ENCODE assay signal across 15 cellular contexts in the genomic region with DNA sequence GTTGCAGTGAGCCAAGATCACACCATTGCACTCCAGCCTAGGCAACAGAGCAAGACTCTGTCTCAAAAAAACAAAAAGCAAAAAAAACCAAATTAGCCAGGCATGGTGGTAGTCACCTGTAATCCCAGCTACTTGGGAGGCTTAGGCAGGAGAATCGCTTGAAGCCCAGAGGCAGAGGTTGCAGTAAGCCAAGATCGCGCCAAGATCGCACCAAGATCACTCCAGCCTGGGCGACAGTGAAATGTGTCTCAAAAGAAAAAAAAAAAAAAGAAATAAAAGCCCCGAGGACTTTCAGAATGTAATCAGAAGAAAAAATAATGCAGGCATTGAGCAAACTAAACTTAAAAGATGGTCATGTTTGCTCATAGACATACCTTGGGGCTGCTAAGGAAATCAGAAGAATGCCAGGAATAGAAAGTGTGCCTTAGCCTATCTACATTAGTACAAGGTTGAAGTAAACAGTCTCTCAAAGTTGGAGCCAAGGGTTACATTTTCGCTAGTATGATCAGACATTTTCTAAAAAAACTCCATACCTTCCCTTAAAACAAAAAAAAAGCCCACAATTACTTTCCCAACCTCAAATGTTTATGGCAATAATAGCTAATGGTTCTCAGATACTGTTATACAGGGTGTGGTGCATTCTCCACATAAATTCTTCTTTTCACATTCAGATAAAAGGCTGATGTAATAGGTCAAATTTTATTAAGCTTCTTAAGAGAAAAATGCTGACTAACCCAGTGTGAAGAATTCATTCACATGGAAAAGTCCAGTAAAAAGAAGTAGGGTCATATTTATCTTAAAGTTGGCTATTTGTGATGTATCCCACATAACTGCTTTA. TPM values are rescaled to one million over a fixed set of nuclear protein-coding genes. Genes with fewer than 3 reads are reported as not detected.
DNase-seq lines count a peak whose midpoint lies in the region; ATAC-seq, FAIRE-seq and TF ChIP-seq lines count a peak whose summit lies in the region.
"Had no signal": no experiment of that assay in that cellular context is flagged by ENCODE, and none has a peak within 500 bp of the region (broad histone marks: within the 10 kb centered on the region; RNA-seq: fewer than 3 reads in every experiment).

No MANE protein-coding gene starts in this region.

- no peaks in the 10 kb centered on the region for H3K27me3 Mint-ChIP-seq in neural progenitor cell (ENCODE audit: insufficient read depth, low read depth)
- H3K27me3 Mint-ChIP-seq in endodermal cell (ENCODE audit: insufficient read depth): no peaks in the 10 kb centered on the region
- no peaks in the 10 kb centered on the region for H3K27me3 Mint-ChIP-seq in naive thymus-derived CD8-positive, alpha-beta T cell
- H3K27me3 Mint-ChIP-seq: stimulated activated naive B cell treated with anti-CD40 and anti-IgM and Interleukin-4, amounts not matched to agents 10 μg/mL and 1 μg/mL and 100 μg/mL, for 72 hours had no signal

- H3K14ac ChIP-seq in IMR-90 (replicated peaks; ENCODE audit: low read depth, low read length): no peak overlapping the region
- H3K14ac ChIP-seq in mesenchymal stem cell (ENCODE audit: low read length in 2 of 2): no peak overlapping the region

- peaks cover 14% of the 10 kb centered on the region for H3K36me3 Mint-ChIP-seq in neural progenitor cell
- peaks cover 19% of the 10 kb centered on the region for H3K36me3 Mint-ChIP-seq in endodermal cell (ENCODE audit: low read depth)
- peaks cover 5 to 29% (median 13%) of the 10 kb centered on the region in 3 donors for H3K36me3 Mint-ChIP-seq in naive thymus-derived CD8-positive, alpha-beta T cell

- 0 out of 2 replicates have a peak overlapping the region, but pooled peaks have one; percentile 36 for H4K91ac ChIP-seq in IMR-90 (ENCODE audit: insufficient read depth, low read depth, low read length)
- no peak overlapping the region for H4K91ac ChIP-seq in mesenchymal stem cell (ENCODE audit: low read length)

- ATAC-seq in A549 (peak; percentile 89 to 97), IMR-90 (ENCODE audit: low read depth) (peak; percentile 79)
- no peak for ATAC-seq in naive thymus-derived CD8-positive, alpha-beta T cell
- ATAC-seq: stimulated activated naive B cell treated with anti-CD40 and anti-IgM and Interleukin-4, amounts not matched to agents 10 μg/mL and 1 μg/mL and 100 μg/mL, for 72 hours had no signal

- no peak overlapping the region for H3K4me3 Mint-ChIP-seq in neural progenitor cell
- H3K4me3 Mint-ChIP-seq in endodermal cell: no peak overlapping the region
- H3K4me3 Mint-ChIP-seq in naive thymus-derived CD8-positive, alpha-beta T cell: no peak overlapping the region
- H3K4me3 Mint-ChIP-seq: stimulated activated naive B cell treated with anti-CD40 and anti-IgM and Interleukin-4, amounts not matched to agents 10 μg/mL and 1 μg/mL and 100 μg/mL, for 72 hours had no signal

- in situ Hi-C loops in IMR-90 (cut with MboI; ENCODE audit: low sequenced_read_pairs): no loop called here

- H3K36me3 ChIP-seq in IMR-90 (ENCODE audit: control insufficient read depth, insufficient read depth, low read length) (0 out of 2 replicates have a peak, but pooled peaks cover 2% of the 10 kb centered on the region), mesenchymal stem cell (ENCODE audit: control insufficient read depth in 1 of 2, insufficient read depth in 2 of 2, low read depth in 1 of 2, low read length in 2 of 2) (no peaks in the 10 kb centered on the region), neural progenitor cell (no peaks in the 10 kb centered on the region), colonic mucosa (no peaks in the 10 kb centered on the region), endodermal cell (ENCODE audit: control insufficient read depth, insufficient read depth, low read length) (peaks cover 2% of the 10 kb centered on the region)
- H3K36me3 ChIP-seq: cardiac muscle cell had no signal

- no peak for TF ChIP-seq RAD21 in A549 (conservative IDR thresholded peaks at IDR 0.05 in 1 of 2, IDR thresholded peaks at IDR 0.05 in 1 of 2)
- no peak for TF ChIP-seq RAD21 in IMR-90 (IDR thresholded peaks at IDR 0.05; ENCODE audit: low read length)

- no peak for TF ChIP-seq POLR2A in A549 (IDR thresholded peaks at IDR 0.05; ENCODE audit: low read length)
- TF ChIP-seq POLR2A in IMR-90 (IDR thresholded peaks at IDR 0.05; ENCODE audit: low read depth, low read length): no peak

- peaks cover 8% of the 10 kb centered on the region for H3K9me3 Mint-ChIP-seq in neural progenitor cell
- H3K9me3 Mint-ChIP-seq in endodermal cell: peaks cover 14% of the 10 kb centered on the region
- H3K9me3 Mint-ChIP-seq in naive thymus-derived CD8-positive, alpha-beta T cell: peaks cover 0 to 6% (median 0%) of the 10 kb centered on the region in 9 donors
- H3K9me3 Mint-ChIP-seq: stimulated activated naive B cell treated with anti-CD40 and anti-IgM and Interleukin-4, amounts not matched to agents 10 μg/mL and 1 μg/mL and 100 μg/mL, for 72 hours had no signal

- TF ChIP-seq EP300 in A549 (IDR thresholded peaks at IDR 0.05): peak; percentile 15 to 69; a peak in 2 of 5 replicates

- peaks cover 10% of the 10 kb centered on the region for H3K4me1 Mint-ChIP-seq in neural progenitor cell
- H3K4me1 Mint-ChIP-seq in endodermal cell: no peaks in the 10 kb centered on the region
- no peaks in the 10 kb centered on the region for H3K4me1 Mint-ChIP-seq in naive thymus-derived CD8-positive, alpha-beta T cell
- H3K4me1 Mint-ChIP-seq: stimulated activated naive B cell treated with anti-CD40 and anti-IgM and Interleukin-4, amounts not matched to agents 10 μg/mL and 1 μg/mL and 100 μg/mL, for 72 hours had no signal

- H2AFZ ChIP-seq in IMR-90 (replicated peaks; ENCODE audit: low read length, poor library complexity) (no peak overlapping the region), mesenchymal stem cell (ENCODE audit: low read depth, low read length) (no peak overlapping the region), neural progenitor cell (replicated peaks) (no peak overlapping the region)

- H3K4ac ChIP-seq in IMR-90 (ENCODE audit: low read depth, low read length) (peak overlapping the region; percentile 55; the same call in 1 of the 2 replicates), mesenchymal stem cell (ENCODE audit: low read depth in 1 of 2, low read length in 2 of 2) (no peak overlapping the region)

- H3K18ac ChIP-seq in IMR-90 (ENCODE audit: low read depth, low read length) (peak overlapping the region; percentile 6; the same call in 1 of the 2 replicates), mesenchymal stem cell (ENCODE audit: low read depth in 1 of 2, low read length in 2 of 2) (no peak overlapping the region)

- H3F3A ChIP-seq in neural progenitor cell (ENCODE audit: low read depth): no peaks in the 10 kb centered on the region

- no peak overlapping the region for H2BK20ac ChIP-seq in IMR-90 (ENCODE audit: low read depth, low read length)

- H3K27ac Mint-ChIP-seq in neural progenitor cell: no peak overlapping the region
- no peak overlapping the region for H3K27ac Mint-ChIP-seq in endodermal cell
- no peak overlapping the region for H3K27ac Mint-ChIP-seq in naive thymus-derived CD8-positive, alpha-beta T cell
- H3K27ac Mint-ChIP-seq: stimulated activated naive B cell treated with anti-CD40 and anti-IgM and Interleukin-4, amounts not matched to agents 10 μg/mL and 1 μg/mL and 100 μg/mL, for 72 hours had no signal

- H2AK5ac ChIP-seq in IMR-90 (ENCODE audit: low read depth, low read length): no peak overlapping the region; the same call in 1 of the 2 replicates
- H2AK5ac ChIP-seq in mesenchymal stem cell (ENCODE audit: low read length, severe bottlenecking): no peak overlapping the region

- CTCF ChIA-PET in A549 (lab: Yijun Ruan, JAX): interaction anchor here (1.1 kb wide), 1 partner anchor 21 kb away, joined by 4 read pairs; the partner anchor contains the start of gene HEATR5A
- CTCF ChIA-PET in IMR-90 (lab: Yijun Ruan, JAX): interaction anchor here (0.6 to 0.8 kb wide), 3 partner anchors 15 to 510 kb away, joined by 3 to 7 read pairs (median 3); no protein-coding TSS in a partner anchor

- H3K9me3 ChIP-seq in A549: no peaks in the 10 kb centered on the region
- no peaks in the 10 kb centered on the region for H3K9me3 ChIP-seq in IMR-90 (ENCODE audit: control insufficient read depth, insufficient read depth, low read length)
- H3K9me3 ChIP-seq in mesenchymal stem cell (ENCODE audit: control insufficient read depth, low read length): no peaks in the 10 kb centered on the region
- no peaks in the 10 kb centered on the region for H3K9me3 ChIP-seq in neural progenitor cell (ENCODE audit: low read depth)
- H3K9me3 ChIP-seq in colonic mucosa: no peaks in the 10 kb centered on the region
- H3K9me3 ChIP-seq in endodermal cell (ENCODE audit: control insufficient read depth, low read length): peaks cover 10% of the 10 kb centered on the region

- H3K4me2 ChIP-seq in A549: peak overlapping the region; percentile 77
- H3K4me2 ChIP-seq in IMR-90 (ENCODE audit: low read depth, low read length): peak overlapping the region; percentile 42; the same call in 1 of the 2 replicates
- H3K4me2 ChIP-seq in mesenchymal stem cell (ENCODE audit: low read length, poor library complexity, severe bottlenecking): no peak overlapping the region
- no peak overlapping the region for H3K4me2 ChIP-seq in neural progenitor cell
- H3K4me2 ChIP-seq: BLaER1 had no signal

- H3K79me1 ChIP-seq in IMR-90 (ENCODE audit: low read depth in 1 of 2, low read length in 2 of 2) (peaks cover 0 to 3% of the 10 kb centered on the region in 2 experiments; a peak in 1 of 4 replicates), mesenchymal stem cell (replicated peaks; ENCODE audit: low read length, poor library complexity, severe bottlenecking) (no peaks in the 10 kb centered on the region)

- peak overlapping the region; percentile 82 to 87 for H3K27ac ChIP-seq in A549
- peak overlapping the region; percentile 26; the same call in 1 of the 2 replicates for H3K27ac ChIP-seq in IMR-90 (ENCODE audit: insufficient read depth, low read length)
- peak overlapping the region; percentile 55 to 76 for H3K27ac ChIP-seq in coronary artery
- H3K27ac ChIP-seq in mesenchymal stem cell (ENCODE audit: low read length, poor library complexity, severe bottlenecking): peak overlapping the region; percentile 51
- H3K27ac ChIP-seq in neural progenitor cell: no peak overlapping the region
- H3K27ac ChIP-seq in colonic mucosa: no peak overlapping the region
- no peak overlapping the region for H3K27ac ChIP-seq in endodermal cell (ENCODE audit: low read depth, low read length)
- H3K27ac ChIP-seq: BLaER1, cardiac muscle cell had no signal

- H2BK120ac ChIP-seq in IMR-90 (ENCODE audit: low read depth, low read length) (peak overlapping the region; percentile 55), mesenchymal stem cell (ENCODE audit: low read depth, low read length) (no peak overlapping the region)

- peak overlapping the region; percentile 13; the same call in 1 of the 3 replicates for H3K4me3 ChIP-seq in A549
- H3K4me3 ChIP-seq in IMR-90 (ENCODE audit: insufficient read depth, low read depth, low read length): no peak overlapping the region
- no peak overlapping the region for H3K4me3 ChIP-seq in coronary artery
- peak overlapping the region in 1 of 2 experiments; percentile 55 for H3K4me3 ChIP-seq in mesenchymal stem cell (ENCODE audit: insufficient read depth in 1 of 2, low read depth in 1 of 2, low read length in 2 of 2)
- no peak overlapping the region for H3K4me3 ChIP-seq in neural progenitor cell
- H3K4me3 ChIP-seq in colonic mucosa: no peak overlapping the region
- H3K4me3 ChIP-seq in endodermal cell (ENCODE audit: low read length): no peak overlapping the region
- H3K4me3 ChIP-seq: BLaER1, cardiac muscle cell had no signal

- DNase-seq in A549 (ENCODE audit: low read depth in 1 of 2, low spot score in 1 of 2): peak in 1 of 2 experiments; percentile 88
- peak; percentile 72 for DNase-seq in IMR-90
- DNase-seq in coronary artery (ENCODE audit: low spot score): no peak
- DNase-seq in mesenchymal stem cell: peak; percentile 37
- no peak for DNase-seq in neural progenitor cell (ENCODE audit: low spot score)
- DNase-seq in colonic mucosa: no peak
- no peak for DNase-seq in endodermal cell
- DNase-seq in naive thymus-derived CD8-positive, alpha-beta T cell: no peak
- DNase-seq: glutamatergic neuron; NCI-H1436 treated with DMSO at 0.1 percent for 48 hours; stimulated activated naive B cell treated with anti-CD40 and anti-IgM and Interleukin-4, amounts not matched to agents 10 μg/mL and 1 μg/mL and 100 μg/mL, for 72 hours; T-helper 9 cell had no signal

- no peak overlapping the region for H2BK5ac ChIP-seq in IMR-90 (ENCODE audit: low read depth, low read length, poor library complexity, severe bottlenecking)
- no peak overlapping the region for H2BK5ac ChIP-seq in mesenchymal stem cell (ENCODE audit: low read depth, low read length, poor library complexity, severe bottlenecking)

- POLR2A ChIA-PET in A549 (lab: Yijun Ruan, JAX): interaction anchor here (0.7 to 4.9 kb wide), 3 partner anchors 16 to 485 kb away, joined by 3 to 58 read pairs (median 27); partner anchors contain the start of genes DTD2 and HEATR5A
- POLR2A ChIA-PET in IMR-90 (lab: Charles Lee; ENCODE audit: unreplicated experiment): no interaction called here
- POLR2A ChIA-PET in naive thymus-derived CD8-positive, alpha-beta T cell (lab: Charles Lee): interaction anchor here (1.1 kb wide), 1 partner anchor 15 kb away, joined by 3 read pairs; no protein-coding TSS in a partner anchor

- dilution Hi-C loops in IMR-90 (cut with HindIII; ENCODE audit: low sequenced_read_pairs, unreplicated experiment): no loop called here

- intact Hi-C loops in IMR-90 (cut with micrococcal nuclease): no loop called here
- intact Hi-C loops in colonic mucosa (cut with DNase I): no loop called here

- no peaks in the 10 kb centered on the region for H3K79me2 ChIP-seq in neural progenitor cell (ENCODE audit: low read depth)

- no peak overlapping the region for H3K56ac ChIP-seq in IMR-90 (ENCODE audit: extremely low read depth, insufficient read depth, low read length)

- no peak overlapping the region for H2AK9ac ChIP-seq in IMR-90 (replicated peaks; ENCODE audit: low read depth, low read length, poor library complexity)

- peak; percentile 90 for FAIRE-seq in A549 (lab: Jason Lieb, UNC)

- TF ChIP-seq CTCF in A549 (IDR thresholded peaks at IDR 0.05) (no peak), IMR-90 (conservative IDR thresholded peaks at IDR 0.05; ENCODE audit: low read depth, low read length) (no peak), coronary artery (IDR thresholded peaks at IDR 0.05) (no peak), neural progenitor cell (IDR thresholded peaks at IDR 0.05) (no peak), colonic mucosa (IDR thresholded peaks at IDR 0.05) (no peak), endodermal cell (conservative IDR thresholded peaks at IDR 0.05) (no peak)

- H3K4me1 ChIP-seq in A549 (peaks cover 40% of the 10 kb centered on the region), IMR-90 (ENCODE audit: control insufficient read depth, insufficient read depth, low read length) (peaks cover 2% of the 10 kb centered on the region; the same call in 1 of the 2 replicates), mesenchymal stem cell (ENCODE audit: control insufficient read depth, insufficient read depth, low read depth, low read length) (no peaks in the 10 kb centered on the region), neural progenitor cell (no peaks in the 10 kb centered on the region), colonic mucosa (no peaks in the 10 kb centered on the region), endodermal cell (ENCODE audit: control insufficient read depth, insufficient read depth, low read length) (no peaks in the 10 kb centered on the region)
- H3K4me1 ChIP-seq: BLaER1 had no signal

- H4K20me1 ChIP-seq in IMR-90 (ENCODE audit: insufficient read depth, low read length): no peaks in the 10 kb centered on the region
- no peaks in the 10 kb centered on the region for H4K20me1 ChIP-seq in neural progenitor cell (ENCODE audit: low read depth)
- H4K20me1 ChIP-seq: BLaER1 had no signal

- H2BK15ac ChIP-seq in IMR-90 (ENCODE audit: low read depth, low read length) (no peak overlapping the region), mesenchymal stem cell (ENCODE audit: low read depth, poor library complexity, severe bottlenecking) (no peak overlapping the region)

- H4K8ac ChIP-seq in IMR-90 (ENCODE audit: low read depth in 2 of 2, low read length in 2 of 2) (0 out of 4 replicates have a peak overlapping the region, but pooled peaks of 1 of the 2 experiments have one; percentile 39), mesenchymal stem cell (ENCODE audit: low read length) (peak overlapping the region; percentile 69)

- 18% methylated on average over 7 of the region's 7 CpGs for WGBS in A549 (ENCODE audit: missing lambda C conversion rate)
- WGBS in IMR-90 (ENCODE audit: extremely low coverage in 2 of 2, insufficient read length in 1 of 2), 2 experiments: 80% methylated on average over 1 of the region's 7 CpGs; no CpG with 5 or more reads in 1 of the 2 experiments
- WGBS in mesenchymal stem cell: 89% methylated on average over 7 of the region's 7 CpGs
- WGBS in endodermal cell (ENCODE audit: insufficient coverage in 1 of 2, insufficient read length in 1 of 2), 2 experiments: 87% methylated on average over 6 to 7 of the region's 7 CpGs

- no peaks in the 10 kb centered on the region; the same call in 1 of the 2 replicates for H3K9me1 ChIP-seq in IMR-90 (ENCODE audit: insufficient read depth, low read length)

- H3K23ac ChIP-seq in IMR-90 (ENCODE audit: low read depth, low read length) (no peak overlapping the region), mesenchymal stem cell (ENCODE audit: low read length in 2 of 2) (no peak overlapping the region)

- H3K27me3 ChIP-seq in IMR-90 (ENCODE audit: control insufficient read depth, insufficient read depth, low read length): no peaks in the 10 kb centered on the region
- H3K27me3 ChIP-seq in mesenchymal stem cell (ENCODE audit: control insufficient read depth in 1 of 2, insufficient read depth in 1 of 2, low read length in 2 of 2): no peaks in the 10 kb centered on the region
- H3K27me3 ChIP-seq in neural progenitor cell: no peaks in the 10 kb centered on the region
- H3K27me3 ChIP-seq in colonic mucosa: no peaks in the 10 kb centered on the region
- H3K27me3 ChIP-seq in endodermal cell (ENCODE audit: control insufficient read depth, insufficient read depth, low read length, poor library complexity, severe bottlenecking): no peaks in the 10 kb centered on the region
- H3K27me3 ChIP-seq: BLaER1, cardiac muscle cell had no signal

- no TSS peak for BruUV-seq in IMR-90 (replicated peaks; lab: Mats Ljungman, UMichigan)

- H4K5ac ChIP-seq in IMR-90 (ENCODE audit: low read depth, low read length): no peak overlapping the region; the same call in 1 of the 2 replicates

- H3K9ac ChIP-seq in IMR-90 (ENCODE audit: low read depth, low read length) (no peak overlapping the region), mesenchymal stem cell (ENCODE audit: low read length) (peak overlapping the region; percentile 78), neural progenitor cell (no peak overlapping the region), colonic mucosa (ENCODE audit: low read depth in 2 of 2, low read length in 2 of 2) (no peak overlapping the region), endodermal cell (ENCODE audit: extremely low read depth, low read length, poor library complexity, severe bottlenecking) (no peak overlapping the region)
- H3K9ac ChIP-seq: BLaER1 had no signal

- H2BK12ac ChIP-seq in mesenchymal stem cell (ENCODE audit: low read length in 2 of 2): no peak overlapping the region

RNA-seq across cellular contexts. Expression of gene DTD2, which starts 15.8 kb away (rescaled TPM):
- polyA plus RNA-seq in A549 (2011; rRNA removed): 26.3 and 39.5 TPM in 2 replicates
- polyA plus RNA-seq in A549 (2012; cell fraction: cytosol; rRNA removed): 17.5 and 23.6 TPM in 2 replicates
- 14.6 and 14.9 TPM in 2 replicates for polyA plus RNA-seq in A549 (2012; cell fraction: nucleus; rRNA removed)
- 24.9 to 29.6 TPM (median 28.5 TPM) in 3 replicates for polyA plus RNA-seq in A549 (2017; fragmentation: RNase III; extraction: RNeasy Plus Mini Kit Qiagen cat#74134 plus additional on column Dnase treatment)
- 11.7 and 11.9 TPM in 2 replicates for polyA minus RNA-seq in A549 (2011; rRNA and poly(A)+ RNA removed)
- 24.9 and 46.1 TPM in 2 replicates for total RNA-seq in IMR-90 (2012; rRNA removed)
- 13.4 and 16.9 TPM in 2 replicates for polyA plus RNA-seq in IMR-90 (2012; rRNA removed)
- polyA plus RNA-seq in IMR-90 (2012; cell fraction: cytosol; rRNA removed): 8.7 and 16.7 TPM in 2 replicates
- polyA plus RNA-seq in IMR-90 (2012; cell fraction: nucleus; rRNA removed; ENCODE audit: low replicate concordance): 5.2 and 8.1 TPM in 2 replicates
- 13.2 TPM for polyA plus RNA-seq in mesenchymal stem cell (2013, experiment 1 of 2)
- 14.0 TPM for polyA plus RNA-seq in mesenchymal stem cell (2013, experiment 2 of 2)
- total RNA-seq in neural progenitor cell (ENCODE audit: low replicate concordance): 8.6 and 11.9 TPM in 2 replicates
- 10 to 100 TPM; 13.7 to 16.2 TPM for total RNA-seq in colonic mucosa
- total RNA-seq in endodermal cell: 10 to 100 TPM; 12.7 to 14.9 TPM
- polyA plus RNA-seq in endodermal cell (2013, experiment 1 of 2): 19.2 TPM
- 16.2 TPM for polyA plus RNA-seq in endodermal cell (2013, experiment 2 of 2)
- total RNA-seq in naive thymus-derived CD8-positive, alpha-beta T cell: 10 to 100 TPM; 22.4 to 24.5 TPM
- polyA plus RNA-seq in naive thymus-derived CD8-positive, alpha-beta T cell: 10 to 100 TPM; 19.6 to 26.9 (median 23.1) TPM

RNA-seq across cellular contexts. Expression of gene HEATR5A, which starts 21.1 kb away (rescaled TPM):
- polyA plus RNA-seq in A549 (2011; rRNA removed) (47.1 and 49.5 TPM in 2 replicates), A549 (2017; fragmentation: RNase III; extraction: RNeasy Plus Mini Kit Qiagen cat#74134 plus additional on column Dnase treatment) (23.4 to 29.5 TPM (median 25.3 TPM) in 3 replicates), IMR-90 (2012; rRNA removed) (12.6 and 14.0 TPM in 2 replicates)
- 8.8 and 9.1 TPM in 2 replicates for polyA plus RNA-seq in A549 (2012; cell fraction: cytosol; rRNA removed)
- polyA plus RNA-seq in A549 (2012; cell fraction: nucleus; rRNA removed): 7.0 and 9.4 TPM in 2 replicates
- 54.6 and 56.2 TPM in 2 replicates for polyA minus RNA-seq in A549 (2011; rRNA and poly(A)+ RNA removed)
- total RNA-seq in IMR-90 (2012; rRNA removed) (46.4 and 48.9 TPM in 2 replicates), neural progenitor cell (ENCODE audit: low replicate concordance) (12.9 and 34.7 TPM in 2 replicates), colonic mucosa (10 to 100 TPM; 45.5 to 58.2 TPM), endodermal cell (10 to 100 TPM; 31.7 to 36.4 TPM)
- 3.5 and 4.5 TPM in 2 replicates for polyA plus RNA-seq in IMR-90 (2012; cell fraction: cytosol; rRNA removed)
- polyA plus RNA-seq in IMR-90 (2012; cell fraction: nucleus; rRNA removed; ENCODE audit: low replicate concordance): 4.7 and 17.4 TPM in 2 replicates
- 19.5 TPM for polyA plus RNA-seq in mesenchymal stem cell (2013, experiment 1 of 2)
- 18.7 TPM for polyA plus RNA-seq in mesenchymal stem cell (2013, experiment 2 of 2)
- polyA plus RNA-seq in endodermal cell (2013, experiment 1 of 2): 9.7 TPM
- polyA plus RNA-seq in endodermal cell (2013, experiment 2 of 2): 10.4 TPM
- 10 to 100 TPM; 11.5 to 13.8 TPM for total RNA-seq in naive thymus-derived CD8-positive, alpha-beta T cell
- polyA plus RNA-seq in naive thymus-derived CD8-positive, alpha-beta T cell: 1 to 10 TPM; 4.0 to 5.9 (median 5.5) TPM

RNA-seq across cellular contexts. Expression of gene GPR33, which starts 46.3 kb away (rescaled TPM):
- not detected in 2 replicates for polyA plus RNA-seq in A549 (2011; rRNA removed)
- polyA plus RNA-seq in A549 (2012; cell fraction: cytosol; rRNA removed): not detected in 2 replicates
- not detected in 2 replicates for polyA plus RNA-seq in A549 (2012; cell fraction: nucleus; rRNA removed)
- polyA plus RNA-seq in A549 (2017; fragmentation: RNase III; extraction: RNeasy Plus Mini Kit Qiagen cat#74134 plus additional on column Dnase treatment): not detected in 3 replicates
- polyA minus RNA-seq in A549 (2011; rRNA and poly(A)+ RNA removed): not detected in 2 replicates
- not detected in 2 replicates for total RNA-seq in IMR-90 (2012; rRNA removed)
- not detected in 2 replicates for polyA plus RNA-seq in IMR-90 (2012; rRNA removed)
- not detected in 2 replicates for polyA plus RNA-seq in IMR-90 (2012; cell fraction: cytosol; rRNA removed)
- not detected in 2 replicates for polyA plus RNA-seq in IMR-90 (2012; cell fraction: nucleus; rRNA removed; ENCODE audit: low replicate concordance)
- not detected for polyA plus RNA-seq in mesenchymal stem cell (2013, experiment 1 of 2)
- not detected for polyA plus RNA-seq in mesenchymal stem cell (2013, experiment 2 of 2)
- not detected in 2 replicates for total RNA-seq in neural progenitor cell (ENCODE audit: low replicate concordance)
- not detected for total RNA-seq in colonic mucosa
- not detected for total RNA-seq in endodermal cell
- not detected for polyA plus RNA-seq in endodermal cell (2013, experiment 1 of 2)
- not detected for polyA plus RNA-seq in endodermal cell (2013, experiment 2 of 2)
- total RNA-seq in naive thymus-derived CD8-positive, alpha-beta T cell: not detected
- not detected for polyA plus RNA-seq in naive thymus-derived CD8-positive, alpha-beta T cell
- total RNA-seq: cardiac muscle cell, mononuclear cell had no signal
- polyA plus RNA-seq: cardiac muscle cell had no signal

Comparison
In these comparisons a context has a peak if more than half of its experiments do, and no peak if none do; other contexts are left out.
1. ATAC-seq: peak in A549 (2 of 2) and IMR-90 (single experiment); none in naive thymus-derived CD8-positive, alpha-beta T cell (0 of 2).
2. DNase-seq: peak in IMR-90 (single experiment) and mesenchymal stem cell (single experiment); none in coronary artery (single experiment), neural progenitor cell (single experiment), colonic mucosa (single experiment), endodermal cell (single experiment) and naive thymus-derived CD8-positive, alpha-beta T cell (0 of 10).
3. H3K27ac ChIP-seq: peak in A549 (2 of 2), IMR-90 (single experiment), coronary artery (2 of 2) and mesenchymal stem cell (single experiment); none in neural progenitor cell (single experiment), colonic mucosa (single experiment) and endodermal cell (single experiment).
4. H3K4me2 ChIP-seq: peak in A549 (single experiment) and IMR-90 (single experiment); none in mesenchymal stem cell (single experiment) and neural progenitor cell (single experiment).